In genomic region chr12:58920956-58921861, GRCh38 we compare ENCODE assay signal across 9 cellular contexts. TPM values are rescaled to one million over a fixed set of nuclear protein-coding genes. Genes with fewer than 3 reads are reported as not detected.
DNase-seq lines count a peak whose midpoint lies in the region; ATAC-seq lines count a peak whose summit lies in the region.
"Had no signal": no experiment of that assay in that cellular context is flagged by ENCODE, and none has a peak within 500 bp of the region (broad histone marks: within the 10 kb centered on the region; RNA-seq: fewer than 3 reads in every experiment).

No MANE protein-coding gene starts in this region.

- H3K36me3 ChIP-seq in H7 (replicated peaks; ENCODE audit: control insufficient read depth, insufficient read depth, low read length) (no peaks in the 10 kb centered on the region), skeletal muscle tissue (ENCODE audit: control insufficient read depth in 3 of 3, insufficient read depth in 3 of 3, low read length in 3 of 3) (no peaks in the 10 kb centered on the region)

- peaks cover 7% of the 10 kb centered on the region for H3K9me3 Mint-ChIP-seq in activated T-helper 17 cell treated with anti-CD3 and anti-CD28 coated beads, Interleukin-2, amount 50 U/mL, for 72 hours
- H3K9me3 Mint-ChIP-seq: activated T-cell treated with anti-CD3 and anti-CD28 coated beads, Interleukin-2, amount 50 U/mL, for 24 hours had no signal

- peak overlapping the region; percentile 44 for H3K4me3 Mint-ChIP-seq in activated T-helper 17 cell treated with anti-CD3 and anti-CD28 coated beads, Interleukin-2, amount 50 U/mL, for 72 hours

- H3K9ac ChIP-seq in skeletal muscle tissue (ENCODE audit: low read depth in 1 of 3, low read length in 3 of 3), result peak overlapping the region; percentile 91 to 97 (median 94)

- no peaks in the 10 kb centered on the region for H3K4me1 Mint-ChIP-seq in activated T-helper 17 cell treated with anti-CD3 and anti-CD28 coated beads, Interleukin-2, amount 50 U/mL, for 72 hours

- DNase-seq in H7, result no peak
- no peak for DNase-seq in NCI-H1105 treated with DMSO at 0.1 percent for 48 hours (lab: John Stamatoyannopoulos, UW)
- no peak for DNase-seq in glomerular visceral epithelial cell (ENCODE audit: extremely low spot score)

- H3K9me3 ChIP-seq in iPS-18c (ENCODE audit: control insufficient read depth, insufficient read depth, low read length) (no peaks in the 10 kb centered on the region), skeletal muscle tissue (ENCODE audit: control insufficient read depth in 3 of 3, low read length in 3 of 3) (no peaks in the 10 kb centered on the region)

- peak overlapping the region; percentile 84 for H3K27ac ChIP-seq in skeletal muscle tissue (ENCODE audit: low read depth, low read length)

- ATAC-seq in activated T-helper 17 cell treated with anti-CD3 and anti-CD28 coated beads, Interleukin-2, amount 50 U/mL, for 72 hours (replicated peaks), result no peak
- ATAC-seq in GM21360 (IDR thresholded peaks at IDR 0.05; ENCODE audit: unreplicated experiment) (no peak), GM19397 (IDR thresholded peaks at IDR 0.05; ENCODE audit: unreplicated experiment) (no peak)

- peak overlapping the region; percentile 70 for H3K4me3 ChIP-seq in H7 (ENCODE audit: insufficient read depth, low read depth, low read length)
- H3K4me3 ChIP-seq in iPS-18c (ENCODE audit: insufficient read depth, low read depth, low read length), result peak overlapping the region; percentile 73; the same call in 1 of the 2 replicates
- peak overlapping the region; percentile 90 to 99 (median 93) for H3K4me3 ChIP-seq in skeletal muscle tissue (ENCODE audit: low read length in 3 of 3)

- peaks cover 0 to 8% (median 2%) of the 10 kb centered on the region in 3 donors for H3K4me1 ChIP-seq in skeletal muscle tissue (ENCODE audit: control insufficient read depth in 3 of 3, insufficient read depth in 3 of 3, low read length in 3 of 3)

- H3K27me3 ChIP-seq in H7 (ENCODE audit: control insufficient read depth, insufficient read depth, low read length), result peaks cover 10% of the 10 kb centered on the region
- H3K27me3 ChIP-seq in skeletal muscle tissue (ENCODE audit: control insufficient read depth in 3 of 3, insufficient read depth in 3 of 3, low read length in 3 of 3), result no peaks in the 10 kb centered on the region

- no peak overlapping the region for H3K27ac Mint-ChIP-seq in activated T-helper 17 cell treated with anti-CD3 and anti-CD28 coated beads, Interleukin-2, amount 50 U/mL, for 72 hours

- H3K27me3 Mint-ChIP-seq in activated T-helper 17 cell treated with anti-CD3 and anti-CD28 coated beads, Interleukin-2, amount 50 U/mL, for 72 hours, result peaks cover 38% of the 10 kb centered on the region

- H3K36me3 Mint-ChIP-seq in activated T-helper 17 cell treated with anti-CD3 and anti-CD28 coated beads, Interleukin-2, amount 50 U/mL, for 72 hours (ENCODE audit: low read depth), result no peaks in the 10 kb centered on the region

RNA-seq across cellular contexts. Expression of gene LRIG3, which starts 0.9 kb away (rescaled TPM):
- 27.1 and 51.7 TPM in 2 replicates for total RNA-seq in H7 (2014; rRNA removed; shearing (Covaris generic))
- total RNA-seq in activated T-helper 17 cell treated with anti-CD3 and anti-CD28 coated beads, Interleukin-2, amount 50 U/mL, for 72 hours, result not detected
- 80.9 TPM for total RNA-seq in skeletal muscle tissue

Comparison
In these comparisons a context has a peak if more than half of its experiments do, and no peak if none do; other contexts are left out.
1. RNA of gene LRIG3, which starts 0.9 kb away (total RNA-seq): 80.9 TPM in skeletal muscle tissue (single experiment) and 27.1 to 51.7 TPM in H7; not detected in activated T-helper 17 cell treated with anti-CD3 and anti-CD28 coated beads, Interleukin-2, amount 50 U/mL, for 72 hours; every median in the first group is over 10 times any median in the second.
2. Peak in every context shown above with its lines, with median percentiles within 50 percentile points of each other: H3K4me3 ChIP-seq.